Comparison of ENCODE assay signal across 16 cellular contexts in the genomic region with DNA sequence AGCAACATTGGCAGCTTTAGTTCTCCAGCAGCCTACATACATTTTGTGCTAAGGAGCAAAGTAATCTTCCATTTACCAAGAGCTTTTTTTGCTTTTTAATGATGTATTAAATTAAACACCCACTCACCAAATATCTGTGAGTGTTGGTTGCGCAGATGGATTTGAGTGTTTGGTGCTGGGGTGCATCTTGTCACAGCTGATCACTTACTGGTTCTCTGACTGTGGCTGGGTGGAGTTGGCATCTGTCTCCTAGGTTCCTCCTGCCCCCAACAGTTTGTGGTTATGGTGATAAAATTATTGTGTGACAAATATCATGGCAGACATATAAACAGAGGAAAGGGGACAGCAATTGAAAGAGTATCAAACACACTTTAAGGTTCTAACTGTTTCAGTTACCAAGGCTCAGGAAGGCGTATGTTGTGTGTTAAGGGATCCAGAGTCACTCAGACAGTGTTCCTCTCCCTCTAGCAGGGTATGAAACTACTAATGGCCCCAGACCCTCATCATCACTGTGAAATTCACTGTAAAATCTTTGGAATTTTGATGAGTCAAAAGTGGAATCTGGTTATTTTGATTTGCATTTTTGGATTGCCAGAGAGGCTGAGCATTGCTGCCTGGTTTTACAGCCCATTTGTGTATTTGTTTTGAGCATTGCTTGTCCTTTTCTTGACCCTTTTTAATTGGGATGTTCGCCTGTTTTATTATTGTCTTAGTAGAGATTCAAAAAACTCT.
DNase-seq lines count a peak whose midpoint lies in the region; ATAC-seq and TF ChIP-seq lines count a peak whose summit lies in the region.
"Had no signal": no experiment of that assay in that cellular context is flagged by ENCODE, and none has a peak within 500 bp of the region (broad histone marks: within the 10 kb centered on the region; RNA-seq: fewer than 3 reads in every experiment).

No MANE protein-coding gene starts in this region.

- peak; percentile 79 for DNase-seq in GM03348 (ENCODE audit: low spot score)
- DNase-seq in SJCRH30, result peak; percentile 34 to 39
- peak; percentile 7 to 78 for DNase-seq in fibroblast of lung (ENCODE audit: low read depth in 2 of 2)
- DNase-seq in foreskin melanocyte, result no peak
- no peak for DNase-seq in NCI-H524 treated with DMSO at 0.1 percent for 48 hours (lab: John Stamatoyannopoulos, UW)
- no peak for DNase-seq in activated CD8-positive, alpha-beta T cell treated with anti-CD3 and anti-CD28 coated beads, Interleukin-2, amount 10 ng/mL, durations not matched to agents 7 days and 5 days
- DNase-seq: activated CD4-positive, alpha-beta T cell treated with anti-CD3 and anti-CD28 coated beads for 4 hours; COR-L47; NCI-H2081 treated with DMSO at 0.1 percent for 48 hours; sigmoid colon; stimulated activated naive CD4-positive, alpha-beta T cell treated with Interleukin-2 at 50 U/mL for 16 hours; T-helper 17 cell had no signal

- peak overlapping the region; percentile 2 for H2AFZ ChIP-seq in fibroblast of lung (ENCODE audit: low read length)

- CTCF ChIA-PET in activated CD8-positive, alpha-beta T cell treated with anti-CD3 and anti-CD28 coated beads, Interleukin-2, amount 10 ng/mL, durations not matched to agents 7 days and 5 days (lab: Charles Lee), result no interaction called here

- no peak overlapping the region for H3K27ac Mint-ChIP-seq in activated CD8-positive, alpha-beta T cell treated with anti-CD3 and anti-CD28 coated beads, Interleukin-2, amount 10 ng/mL, durations not matched to agents 7 days and 5 days
- H3K27ac Mint-ChIP-seq: activated naive CD4-positive, alpha-beta T cell treated with anti-CD3 and anti-CD28 coated beads, Interleukin-2, amount 50 U/mL, for 24 hours; mesothelial cell of epicardium; T-helper 17 cell had no signal

- H3K4me1 Mint-ChIP-seq in activated CD8-positive, alpha-beta T cell treated with anti-CD3 and anti-CD28 coated beads, Interleukin-2, amount 10 ng/mL, durations not matched to agents 7 days and 5 days (ENCODE audit: low read depth), result no peaks in the 10 kb centered on the region
- H3K4me1 Mint-ChIP-seq: activated naive CD4-positive, alpha-beta T cell treated with anti-CD3 and anti-CD28 coated beads, Interleukin-2, amount 50 U/mL, for 24 hours had no signal

- no peak for ATAC-seq in HG02642 (IDR thresholded peaks at IDR 0.05; ENCODE audit: poor library complexity, unreplicated experiment)
- ATAC-seq in activated CD8-positive, alpha-beta T cell treated with anti-CD3 and anti-CD28 coated beads, Interleukin-2, amount 10 ng/mL, durations not matched to agents 7 days and 5 days, result no peak
- ATAC-seq: T-helper 17 cell had no signal

- H3K27me3 ChIP-seq in SJCRH30 (no peaks in the 10 kb centered on the region), fibroblast of lung (ENCODE audit: control insufficient read depth, insufficient read depth, low read length) (no peaks in the 10 kb centered on the region)
- H3K27me3 ChIP-seq: sigmoid colon, vagina had no signal

- POLR2A ChIA-PET in activated CD8-positive, alpha-beta T cell treated with anti-CD3 and anti-CD28 coated beads, Interleukin-2, amount 10 ng/mL, durations not matched to agents 7 days and 5 days (lab: Charles Lee), result interaction anchor here (0.6 kb wide), 1 partner anchor 85 kb away, joined by 6 read pairs; no protein-coding TSS in a partner anchor

- H3K9me3 Mint-ChIP-seq in activated CD8-positive, alpha-beta T cell treated with anti-CD3 and anti-CD28 coated beads, Interleukin-2, amount 10 ng/mL, durations not matched to agents 7 days and 5 days (ENCODE audit: insufficient read depth), result no peaks in the 10 kb centered on the region
- H3K9me3 Mint-ChIP-seq: activated naive CD4-positive, alpha-beta T cell treated with anti-CD3 and anti-CD28 coated beads, Interleukin-2, amount 50 U/mL, for 24 hours; mesothelial cell of epicardium had no signal

- no peak overlapping the region for H3K9ac ChIP-seq in fibroblast of lung (ENCODE audit: insufficient read depth, low read length)

- peak overlapping the region; percentile 61 for H3K4me2 ChIP-seq in fibroblast of lung (ENCODE audit: extremely low read depth, insufficient read depth, low read length)

- H3K36me3 ChIP-seq in SJCRH30, result no peaks in the 10 kb centered on the region
- no peaks in the 10 kb centered on the region for H3K36me3 ChIP-seq in fibroblast of lung (ENCODE audit: control insufficient read depth, insufficient read depth, low read length)
- H3K36me3 ChIP-seq: sigmoid colon, vagina had no signal

- H4K20me1 ChIP-seq in fibroblast of lung (ENCODE audit: control insufficient read depth, extremely low read depth, insufficient read depth, low read length), result no peaks in the 10 kb centered on the region

- H3K9me3 ChIP-seq in SJCRH30 (replicated peaks), result no peaks in the 10 kb centered on the region
- no peaks in the 10 kb centered on the region for H3K9me3 ChIP-seq in fibroblast of lung (ENCODE audit: control insufficient read depth, insufficient read depth, low read depth, low read length)
- H3K9me3 ChIP-seq: sigmoid colon, vagina had no signal

- peaks cover 26% of the 10 kb centered on the region for H3K27me3 Mint-ChIP-seq in activated CD8-positive, alpha-beta T cell treated with anti-CD3 and anti-CD28 coated beads, Interleukin-2, amount 10 ng/mL, durations not matched to agents 7 days and 5 days (ENCODE audit: low read depth)

- no peak overlapping the region for H3K4me3 ChIP-seq in SJCRH30
- no peak overlapping the region for H3K4me3 ChIP-seq in fibroblast of lung (replicated peaks in 1 of 4; ENCODE audit: control extremely low read depth in 1 of 4, insufficient read depth in 1 of 4, low read depth in 3 of 4, low read length in 4 of 4)
- H3K4me3 ChIP-seq: sigmoid colon, vagina had no signal

- no peak overlapping the region for H3K4me3 Mint-ChIP-seq in activated CD8-positive, alpha-beta T cell treated with anti-CD3 and anti-CD28 coated beads, Interleukin-2, amount 10 ng/mL, durations not matched to agents 7 days and 5 days
- H3K4me3 Mint-ChIP-seq: activated naive CD4-positive, alpha-beta T cell treated with anti-CD3 and anti-CD28 coated beads, Interleukin-2, amount 50 U/mL, for 24 hours; mesothelial cell of epicardium; T-helper 17 cell had no signal

- H3K4me1 ChIP-seq in SJCRH30, result peaks cover 27% of the 10 kb centered on the region
- H3K4me1 ChIP-seq in fibroblast of lung (ENCODE audit: control insufficient read depth, extremely low read depth, insufficient read depth, low read length), result peaks cover 5% of the 10 kb centered on the region

- no peaks in the 10 kb centered on the region for H3K79me2 ChIP-seq in fibroblast of lung (ENCODE audit: control insufficient read depth, insufficient read depth, low read length)

- no peak for TF ChIP-seq CTCF in fibroblast of lung (conservative IDR thresholded peaks at IDR 0.05 in 1 of 2, IDR thresholded peaks at IDR 0.05 in 1 of 2; ENCODE audit: low read depth in 1 of 2, low read length in 2 of 2)

- H3K27ac ChIP-seq in SJCRH30 (peak overlapping the region; percentile 82), fibroblast of lung (ENCODE audit: insufficient read depth, low read length) (peak overlapping the region; percentile 33)
- H3K27ac ChIP-seq: sigmoid colon, vagina had no signal

- no peaks in the 10 kb centered on the region for H3K36me3 Mint-ChIP-seq in activated CD8-positive, alpha-beta T cell treated with anti-CD3 and anti-CD28 coated beads, Interleukin-2, amount 10 ng/mL, durations not matched to agents 7 days and 5 days (ENCODE audit: low read depth)
- H3K36me3 Mint-ChIP-seq: activated naive CD4-positive, alpha-beta T cell treated with anti-CD3 and anti-CD28 coated beads, Interleukin-2, amount 50 U/mL, for 24 hours; mesothelial cell of epicardium had no signal

Comparison
In these comparisons a context has a peak if more than half of its experiments do, and no peak if none do; other contexts are left out.
1. DNase-seq: peak in GM03348 (single experiment), SJCRH30 (2 of 2) and fibroblast of lung (2 of 2); none in foreskin melanocyte (single experiment), NCI-H524 treated with DMSO at 0.1 percent for 48 hours (single experiment) and activated CD8-positive, alpha-beta T cell treated with anti-CD3 and anti-CD28 coated beads, Interleukin-2, amount 10 ng/mL, durations not matched to agents 7 days and 5 days (single experiment).